ENCODE assay signal across 1 cellular context in genomic region chr1:26351591-26352337, GRCh38.
TF ChIP-seq lines count a peak whose summit lies in the region.

No MANE protein-coding gene starts in this region.

TF ChIP-seq in HepG2, 621 proteins besides CTCF, POLR2A, EP300 and RAD21 (continued from another document and continues in another):
- TF ChIP-seq TBL1XR1 (IDR thresholded peaks at IDR 0.05; ENCODE audit: borderline replicate concordance, low read length, partially characterized antibody) (no peak), SIN3A (IDR thresholded peaks at IDR 0.05; ENCODE audit: borderline replicate concordance, low read depth, low read length) (peak; percentile 32; the same call in 1 of the 2 replicates), SNAI1 (CRISPR knock-in tag; IDR thresholded peaks at IDR 0.05; ENCODE audit: borderline replicate concordance) (no peak), RAD51 (IDR thresholded peaks at IDR 0.05; ENCODE audit: borderline replicate concordance) (no peak), ZNF235 (CRISPR knock-in tag; IDR thresholded peaks at IDR 0.05; ENCODE audit: borderline replicate concordance) (no peak), RXRB (CRISPR knock-in tag; IDR thresholded peaks at IDR 0.05; ENCODE audit: borderline replicate concordance) (peak; percentile 73), DMTF1 (CRISPR knock-in tag; IDR thresholded peaks at IDR 0.05) (no peak), CAMTA2 (CRISPR knock-in tag; IDR thresholded peaks at IDR 0.05; ENCODE audit: borderline replicate concordance) (no peak), ZNF567 (CRISPR knock-in tag; IDR thresholded peaks at IDR 0.05; ENCODE audit: borderline replicate concordance) (0 out of 2 replicates have a peak, but pooled peaks have one; percentile 2), DBP (CRISPR knock-in tag; IDR thresholded peaks at IDR 0.05; ENCODE audit: not compliant biosample characterization) (no peak), TBP (CRISPR knock-in tag; IDR thresholded peaks at IDR 0.05) (no peak), ZNF614 (CRISPR knock-in tag; IDR thresholded peaks at IDR 0.05; ENCODE audit: borderline replicate concordance) (peak; percentile 69; the same call in 1 of the 2 replicates), DMAP1 (CRISPR knock-in tag; IDR thresholded peaks at IDR 0.05) (no peak), ELF3 (CRISPR knock-in tag; IDR thresholded peaks at IDR 0.05) (no peak), SNAPC4 (CRISPR knock-in tag; IDR thresholded peaks at IDR 0.05) (no peak), ZNF646 (CRISPR knock-in tag; IDR thresholded peaks at IDR 0.05) (peak; percentile 98), ZNF10 (CRISPR knock-in tag; IDR thresholded peaks at IDR 0.05; ENCODE audit: borderline replicate concordance, low read depth) (no peak), ZNF274 (CRISPR knock-in tag; IDR thresholded peaks at IDR 0.05) (no peak), TRAFD1 (CRISPR knock-in tag; IDR thresholded peaks at IDR 0.05; ENCODE audit: borderline replicate concordance) (no peak), ZNF615 (CRISPR knock-in tag; IDR thresholded peaks at IDR 0.05; ENCODE audit: borderline replicate concordance) (no peak; the same call in 1 of the 2 replicates), ONECUT2 (CRISPR knock-in tag; IDR thresholded peaks at IDR 0.05) (no peak), ZNF691 (CRISPR knock-in tag; IDR thresholded peaks at IDR 0.05; ENCODE audit: borderline replicate concordance, low read depth) (peak; percentile 70; the same call in 1 of the 2 replicates), U2AF2 (IDR thresholded peaks at IDR 0.05; ENCODE audit: low read depth, low read length) (no peak), AFF4 (CRISPR knock-in tag; IDR thresholded peaks at IDR 0.05) (no peak), ZNF44 (CRISPR knock-in tag; IDR thresholded peaks at IDR 0.05) (no peak), IKZF4 (CRISPR knock-in tag; IDR thresholded peaks at IDR 0.05; ENCODE audit: borderline replicate concordance, low read depth, not compliant biosample characterization) (no peak), TERF1 (CRISPR knock-in tag; IDR thresholded peaks at IDR 0.05) (no peak), ZFYVE20 (CRISPR knock-in tag; IDR thresholded peaks at IDR 0.05; ENCODE audit: borderline replicate concordance, low read depth) (no peak), RFX3 (CRISPR knock-in tag; IDR thresholded peaks at IDR 0.05) (no peak)
